9 cellular contexts compared by ENCODE assay signal in genomic region chr13:99237981-99238662, GRCh38. TPM values are rescaled to one million over a fixed set of nuclear protein-coding genes. Genes with fewer than 3 reads are reported as not detected.
DNase-seq lines count a peak whose midpoint lies in the region; ATAC-seq and TF ChIP-seq lines count a peak whose summit lies in the region.
"Had no signal": no experiment of that assay in that cellular context is flagged by ENCODE, and none has a peak within 500 bp of the region (broad histone marks: within the 10 kb centered on the region; RNA-seq: fewer than 3 reads in every experiment).

No MANE protein-coding gene starts in this region.

- H3K27ac ChIP-seq in CD8-positive, alpha-beta T cell (ENCODE audit: low read depth, low read length) = peak overlapping the region; percentile 52
- H3K27ac ChIP-seq in effector memory CD4-positive, alpha-beta T cell (ENCODE audit: insufficient read depth, low read length, poor library complexity, severe bottlenecking) = peak overlapping the region; percentile 70

- TF ChIP-seq CTCF in CD8-positive, alpha-beta T cell (IDR thresholded peaks at IDR 0.05) = no peak

- H3K9me3 Mint-ChIP-seq in CD8-positive, alpha-beta T cell = no peaks in the 10 kb centered on the region
- H3K9me3 Mint-ChIP-seq: type B pancreatic cell had no signal

- CTCF ChIA-PET in CD8-positive, alpha-beta T cell (lab: Charles Lee) = interaction anchor here (0.9 to 3.8 kb wide), 2 partner anchors 14 to 61 kb away, joined by 3 to 19 read pairs; no protein-coding TSS in a partner anchor

- no peak for DNase-seq in CD8-positive, alpha-beta T cell
- no peak for DNase-seq in effector memory CD4-positive, alpha-beta T cell
- DNase-seq in SIG-M5 (lab: John Stamatoyannopoulos, UW) = no peak
- no peak for DNase-seq in GF-D8 (lab: John Stamatoyannopoulos, UW)
- DNase-seq in DMS114 treated with DMSO at 0.1 percent for 48 hours (lab: John Stamatoyannopoulos, UW; ENCODE audit: unreplicated experiment) = no peak
- DNase-seq in RPMI8226 = no peak

- peaks cover 52% of the 10 kb centered on the region for H3K4me1 ChIP-seq in CD8-positive, alpha-beta T cell (ENCODE audit: insufficient read depth, low read length)
- H3K4me1 ChIP-seq in effector memory CD4-positive, alpha-beta T cell (ENCODE audit: control insufficient read depth, insufficient read depth, low read length, poor library complexity, severe bottlenecking) = peaks cover 3% of the 10 kb centered on the region

- H3K4me3 ChIP-seq in CD8-positive, alpha-beta T cell (ENCODE audit: low read depth, low read length) = peak overlapping the region; percentile 47
- peak overlapping the region; percentile 51 for H3K4me3 ChIP-seq in effector memory CD4-positive, alpha-beta T cell (ENCODE audit: insufficient read depth, low read depth, low read length, poor library complexity, severe bottlenecking)

- H3K27ac Mint-ChIP-seq in CD8-positive, alpha-beta T cell = peak overlapping the region; percentile 100
- H3K27ac Mint-ChIP-seq: type B pancreatic cell had no signal

- intact Hi-C loops in CD8-positive, alpha-beta T cell (cut with DNase I, micrococcal nuclease) = loop anchor here (2.0 to 5.0 kb wide), 4 partner anchors 19 to 37 kb away; partner anchors contain the start of genes UBAC2 (in 2 of the 2) and GPR18 (in 1 of the 2)

- H3K27me3 ChIP-seq in CD8-positive, alpha-beta T cell (ENCODE audit: insufficient read depth, low read length) = no peaks in the 10 kb centered on the region
- H3K27me3 ChIP-seq in effector memory CD4-positive, alpha-beta T cell (replicated peaks; ENCODE audit: control insufficient read depth, insufficient read depth, low read length, poor library complexity, severe bottlenecking) = no peaks in the 10 kb centered on the region

- no peaks in the 10 kb centered on the region for H3K9me3 ChIP-seq in CD8-positive, alpha-beta T cell (ENCODE audit: low read length)
- no peaks in the 10 kb centered on the region for H3K9me3 ChIP-seq in effector memory CD4-positive, alpha-beta T cell (ENCODE audit: control insufficient read depth, low read length)

- peaks cover 51% of the 10 kb centered on the region for H3K36me3 Mint-ChIP-seq in CD8-positive, alpha-beta T cell

- ATAC-seq in CD8-positive, alpha-beta T cell = peak; percentile 82
- peak; percentile 81 for ATAC-seq in GM19395 (IDR thresholded peaks at IDR 0.05; ENCODE audit: unreplicated experiment)
- peak; percentile 80 for ATAC-seq in HG03460 (IDR thresholded peaks at IDR 0.05; ENCODE audit: unreplicated experiment)

- POLR2A ChIA-PET in CD8-positive, alpha-beta T cell (lab: Charles Lee) = interaction anchor here (1.0 to 1.2 kb wide), 2 partner anchors 10 to 19 kb away, joined by 3 to 4 read pairs; no protein-coding TSS in a partner anchor

- peaks cover 73% of the 10 kb centered on the region for H3K4me1 Mint-ChIP-seq in CD8-positive, alpha-beta T cell (ENCODE audit: low read depth)

- H3K4me3 Mint-ChIP-seq in CD8-positive, alpha-beta T cell = peak overlapping the region; percentile 92
- H3K4me3 Mint-ChIP-seq: type B pancreatic cell had no signal

- H3K27me3 Mint-ChIP-seq in CD8-positive, alpha-beta T cell (ENCODE audit: low read depth) = no peaks in the 10 kb centered on the region
- H3K27me3 Mint-ChIP-seq: type B pancreatic cell had no signal

- H3K36me3 ChIP-seq in CD8-positive, alpha-beta T cell (ENCODE audit: insufficient read depth, low read length) = peaks cover 6% of the 10 kb centered on the region
- H3K36me3 ChIP-seq in effector memory CD4-positive, alpha-beta T cell (ENCODE audit: control insufficient read depth, insufficient read depth, low read length) = peaks cover 11% of the 10 kb centered on the region

RNA-seq across cellular contexts. Expression of gene GPR18, which starts 20.1 kb away (rescaled TPM):
- total RNA-seq in CD8-positive, alpha-beta T cell = 10 to 100 TPM; 31.9 to 36.2 TPM

RNA-seq across cellular contexts. Expression of gene UBAC2, which starts 37.5 kb away (rescaled TPM):
- 10 to 100 TPM; 62.0 to 63.0 TPM for total RNA-seq in CD8-positive, alpha-beta T cell
